ENCODE assay signal across 1 cellular context in the genomic region with DNA sequence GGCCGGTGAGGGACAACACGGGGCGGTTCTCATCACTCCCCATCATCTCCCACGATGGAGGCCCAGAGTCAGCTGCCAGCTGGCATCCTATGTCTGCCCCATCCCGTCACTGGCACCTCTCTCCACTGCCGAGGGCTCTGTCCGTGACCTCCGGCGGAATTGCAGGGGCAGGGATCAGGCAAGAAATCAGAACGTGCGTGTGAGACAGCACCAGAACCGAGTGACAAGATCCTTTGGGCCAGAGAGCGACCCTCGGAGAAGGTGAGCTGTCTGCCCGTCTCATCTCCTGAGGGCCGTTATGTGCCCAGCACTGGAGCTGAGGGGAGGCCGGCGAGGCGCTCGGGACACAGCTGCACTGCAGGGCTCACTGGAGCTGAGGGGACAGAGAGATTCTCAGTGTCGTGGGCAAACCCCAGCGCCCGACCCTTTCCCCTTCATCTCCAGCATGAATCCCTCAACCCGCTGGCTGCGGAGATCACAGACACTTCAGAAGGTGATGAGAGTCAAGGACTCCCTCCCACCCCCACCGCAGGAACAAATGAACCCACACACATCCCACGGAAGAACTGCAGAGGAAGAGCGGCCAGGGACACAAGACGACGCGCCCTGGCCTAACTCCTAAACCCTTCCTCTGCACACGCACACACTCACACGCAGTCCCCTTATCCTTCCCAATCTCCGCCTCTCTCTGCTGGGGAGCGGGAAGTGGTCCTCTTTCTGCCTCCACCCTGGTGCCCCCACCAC.
TF ChIP-seq lines count a peak whose summit lies in the region.

No MANE protein-coding gene starts in this region.

TF ChIP-seq in IMR-90, 13 proteins besides CTCF, POLR2A, EP300 and RAD21 (continued from another document):
- TF ChIP-seq, protein P1, sequence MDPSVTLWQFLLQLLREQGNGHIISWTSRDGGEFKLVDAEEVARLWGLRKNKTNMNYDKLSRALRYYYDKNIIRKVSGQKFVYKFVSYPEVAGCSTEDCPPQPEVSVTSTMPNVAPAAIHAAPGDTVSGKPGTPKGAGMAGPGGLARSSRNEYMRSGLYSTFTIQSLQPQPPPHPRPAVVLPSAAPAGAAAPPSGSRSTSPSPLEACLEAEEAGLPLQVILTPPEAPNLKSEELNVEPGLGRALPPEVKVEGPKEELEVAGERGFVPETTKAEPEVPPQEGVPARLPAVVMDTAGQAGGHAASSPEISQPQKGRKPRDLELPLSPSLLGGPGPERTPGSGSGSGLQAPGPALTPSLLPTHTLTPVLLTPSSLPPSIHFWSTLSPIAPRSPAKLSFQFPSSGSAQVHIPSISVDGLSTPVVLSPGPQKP (IDR thresholded peaks at IDR 0.05; ENCODE audit: borderline replicate concordance, low read depth, low read length): no peak
- TF ChIP-seq FOS (IDR thresholded peaks at IDR 0.05; ENCODE audit: low read depth, low read length) (no peak), MAFK (IDR thresholded peaks at IDR 0.05; ENCODE audit: low read depth, low read length) (no peak), MAZ (IDR thresholded peaks at IDR 0.05; ENCODE audit: borderline replicate concordance, low read depth, low read length) (no peak), RFX5 (IDR thresholded peaks at IDR 0.05; ENCODE audit: low read depth, low read length) (no peak), NFE2L2 (IDR thresholded peaks at IDR 0.05; ENCODE audit: low read depth, low read length) (no peak), MXI1 (IDR thresholded peaks at IDR 0.05; ENCODE audit: borderline replicate concordance, low read depth, low read length) (no peak), CHD1 (IDR thresholded peaks at IDR 0.05; ENCODE audit: low read depth, low read length) (no peak), SMC3 (IDR thresholded peaks at IDR 0.05; ENCODE audit: low read depth, low read length) (no peak)
- TF ChIP-seq, protein P2, sequence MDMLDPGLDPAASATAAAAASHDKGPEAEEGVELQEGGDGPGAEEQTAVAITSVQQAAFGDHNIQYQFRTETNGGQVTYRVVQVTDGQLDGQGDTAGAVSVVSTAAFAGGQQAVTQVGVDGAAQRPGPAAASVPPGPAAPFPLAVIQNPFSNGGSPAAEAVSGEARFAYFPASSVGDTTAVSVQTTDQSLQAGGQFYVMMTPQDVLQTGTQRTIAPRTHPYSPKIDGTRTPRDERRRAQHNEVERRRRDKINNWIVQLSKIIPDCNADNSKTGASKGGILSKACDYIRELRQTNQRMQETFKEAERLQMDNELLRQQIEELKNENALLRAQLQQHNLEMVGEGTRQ (IDR thresholded peaks at IDR 0.05; ENCODE audit: low read depth, low read length): no peak
TF ChIP-seq in IMR-90: peak in this region for 0.
